In genomic region chr12:47802312-47802711, GRCh38 we compare ENCODE assay signal across 8 cellular contexts. TPM values are rescaled to one million over a fixed set of nuclear protein-coding genes. Genes with fewer than 3 reads are reported as not detected.
DNase-seq lines count a peak whose midpoint lies in the region; ATAC-seq and TF ChIP-seq lines count a peak whose summit lies in the region.

No MANE protein-coding gene starts in this region.

- intact Hi-C loops in left colon (cut with DNase I, micrococcal nuclease), result no loop called here

- H3K9me3 ChIP-seq in Peyer's patch, result no peaks in the 10 kb centered on the region

- H3K27ac Mint-ChIP-seq in effector memory CD8-positive, alpha-beta T cell, result peak overlapping the region; percentile 85 to 92
- no peak overlapping the region for H3K27ac Mint-ChIP-seq in progenitor cell of endocrine pancreas

- peaks cover 25% of the 10 kb centered on the region for H3K36me3 Mint-ChIP-seq in effector memory CD8-positive, alpha-beta T cell (ENCODE audit: insufficient read depth)
- peaks cover 1% of the 10 kb centered on the region for H3K36me3 Mint-ChIP-seq in progenitor cell of endocrine pancreas (ENCODE audit: insufficient read depth)

- no peak for ATAC-seq in effector memory CD8-positive, alpha-beta T cell (replicated peaks)
- ATAC-seq in activated CD4-positive, CD25-positive, alpha-beta regulatory T cell treated with anti-CD3 and anti-CD28 coated beads, Interleukin-2, amount 50 U/mL, for 24 hours, result no peak
- no peak for ATAC-seq in left colon

- no peaks in the 10 kb centered on the region for H3K27me3 Mint-ChIP-seq in effector memory CD8-positive, alpha-beta T cell
- no peaks in the 10 kb centered on the region for H3K27me3 Mint-ChIP-seq in progenitor cell of endocrine pancreas

- peaks cover 0 to 85% (median 21%) of the 10 kb centered on the region in 4 donors for H3K4me1 ChIP-seq in Peyer's patch

- no peaks in the 10 kb centered on the region for H3K9me3 Mint-ChIP-seq in effector memory CD8-positive, alpha-beta T cell
- no peaks in the 10 kb centered on the region for H3K9me3 Mint-ChIP-seq in progenitor cell of endocrine pancreas (ENCODE audit: low read depth)

- peaks cover 62 to 64% of the 10 kb centered on the region in 2 donors for H3K4me1 Mint-ChIP-seq in effector memory CD8-positive, alpha-beta T cell (ENCODE audit: low read depth in 2 of 2)
- H3K4me1 Mint-ChIP-seq in progenitor cell of endocrine pancreas (ENCODE audit: low read depth), result peaks cover 12% of the 10 kb centered on the region

- peaks cover 0 to 5% (median 0%) of the 10 kb centered on the region in 3 donors for H3K36me3 ChIP-seq in Peyer's patch

- peak overlapping the region in 3 of 4 donors; percentile 42 to 59 (median 52) for H3K27ac ChIP-seq in Peyer's patch

- TF ChIP-seq POLR2A in Peyer's patch (IDR thresholded peaks at IDR 0.05), result no peak

- peak overlapping the region; percentile 38 to 51 for H3K4me3 Mint-ChIP-seq in effector memory CD8-positive, alpha-beta T cell
- H3K4me3 Mint-ChIP-seq in progenitor cell of endocrine pancreas (ENCODE audit: low read depth), result no peak overlapping the region

- DNase-seq in EH (ENCODE audit: low read depth) (peak; percentile 37), Peyer's patch (no peak), progenitor cell of endocrine pancreas (ENCODE audit: low spot score, unreplicated experiment) (no peak), left colon (no peak), HuH-7.5 (ENCODE audit: low spot score) (no peak), GM13977 (ENCODE audit: low spot score) (no peak)
- DNase-seq in effector memory CD8-positive, alpha-beta T cell, result no peak

- H3K27me3 ChIP-seq in Peyer's patch, result no peaks in the 10 kb centered on the region

- peak in 2 of 6 experiments; percentile 8 to 12 for TF ChIP-seq CTCF in Peyer's patch (IDR thresholded peaks at IDR 0.05)
- TF ChIP-seq CTCF in progenitor cell of endocrine pancreas (IDR thresholded peaks at IDR 0.05; ENCODE audit: unreplicated experiment), result peak; percentile 46
- no peak for TF ChIP-seq CTCF in GM13977 (IDR thresholded peaks at IDR 0.05; ENCODE audit: extremely low read depth, insufficient read depth, missing control alignments)

- in situ Hi-C loops in GM13977 (cut with MboI; ENCODE audit: low pct_unique_long_range_greater_than_20kb, low sequenced_read_pairs, unreplicated experiment), result no loop called here

- H3K4me3 ChIP-seq in Peyer's patch, result no peak overlapping the region

RNA-seq across cellular contexts. Expression of gene HDAC7, which starts 17.4 kb away (rescaled TPM):
- 10 to 100 TPM in 3 of 4 donors, 1 to 10 TPM in 1; 9.8 to 80.9 (median 36.8) TPM for total RNA-seq in Peyer's patch
- total RNA-seq in progenitor cell of endocrine pancreas, result 80.0 and 81.0 TPM in 2 replicates
- total RNA-seq in left colon, result 10 to 100 TPM; 21.6 to 25.6 TPM

RNA-seq across cellular contexts. Expression of gene SLC48A1, which starts 29.3 kb away (rescaled TPM):
- total RNA-seq in Peyer's patch (10 to 100 TPM; 14.9 to 21.5 (median 15.9) TPM), progenitor cell of endocrine pancreas (15.1 and 16.2 TPM in 2 replicates), left colon (10 to 100 TPM; 18.1 to 18.9 TPM)

RNA-seq across cellular contexts. Expression of gene RAPGEF3, which starts 43.6 kb away (rescaled TPM):
- total RNA-seq in Peyer's patch, result 10 to 100 TPM in 3 of 4 donors, 1 to 10 TPM in 1; 4.9 to 33.0 (median 16.9) TPM
- 1.2 and 1.7 TPM in 2 replicates for total RNA-seq in progenitor cell of endocrine pancreas
- 1 to 10 TPM; 8.5 to 9.7 TPM for total RNA-seq in left colon
